6 cellular contexts compared by ENCODE assay signal in genomic region chr2:79857888-79858287, GRCh38.
"Had no signal": no experiment of that assay in that cellular context is flagged by ENCODE, and none has a peak within 500 bp of the region (broad histone marks: within the 10 kb centered on the region; RNA-seq: fewer than 3 reads in every experiment).

No MANE protein-coding gene starts in this region.

- DNase-seq: IMR-90, KBM-7, KG1 had no signal

- ATAC-seq: HepG2, K562 had no signal

- H3K4me3 ChIP-seq: K562 had no signal

- H3K27ac ChIP-seq: HL-60 had no signal
